ENCODE assay signal across 13 cellular contexts in genomic region chr6:37514377-37514776, GRCh38. TPM values are rescaled to one million over a fixed set of nuclear protein-coding genes. Genes with fewer than 3 reads are reported as not detected.
DNase-seq lines count a peak whose midpoint lies in the region; ATAC-seq, FAIRE-seq and TF ChIP-seq lines count a peak whose summit lies in the region.
"Had no signal": no experiment of that assay in that cellular context is flagged by ENCODE, and none has a peak within 500 bp of the region (broad histone marks: within the 10 kb centered on the region; RNA-seq: fewer than 3 reads in every experiment).

No MANE protein-coding gene starts in this region.

- no peak overlapping the region for H2AFZ ChIP-seq in SK-N-SH (ENCODE audit: low read depth)

- no peak overlapping the region for H3K9ac ChIP-seq in SK-N-SH

- H3K9me3 ChIP-seq in SK-N-SH = no peaks in the 10 kb centered on the region
- no peaks in the 10 kb centered on the region for H3K9me3 ChIP-seq in T-helper 17 cell (ENCODE audit: control insufficient read depth, low read length, poor library complexity, severe bottlenecking)

- H3K4me3 Mint-ChIP-seq in T-helper 17 cell = peak overlapping the region; percentile 91
- H3K4me3 Mint-ChIP-seq: endodermal cell had no signal

- H4K20me1 ChIP-seq in SK-N-SH (ENCODE audit: insufficient read depth) = no peaks in the 10 kb centered on the region

- H3K4me1 Mint-ChIP-seq in T-helper 17 cell = peaks cover 79% of the 10 kb centered on the region

- no peaks in the 10 kb centered on the region for H3K79me2 ChIP-seq in SK-N-SH (ENCODE audit: insufficient read depth)

- H3K9me2 ChIP-seq in SK-N-SH = no peaks in the 10 kb centered on the region

- no peaks in the 10 kb centered on the region for H3K36me3 Mint-ChIP-seq in T-helper 17 cell (ENCODE audit: low read depth)

- H3K4me2 ChIP-seq in SK-N-SH = no peak overlapping the region

- H3K27ac Mint-ChIP-seq in T-helper 17 cell = peak overlapping the region; percentile 100
- H3K27ac Mint-ChIP-seq: endodermal cell had no signal

- peak; percentile 62 for FAIRE-seq in bronchial epithelial cell (lab: Jason Lieb, UNC)
- FAIRE-seq: A204.1, TTC549 had no signal

- no peak for TF ChIP-seq EP300 in SK-N-SH (IDR thresholded peaks at IDR 0.05; ENCODE audit: borderline replicate concordance in 1 of 2, low read depth in 1 of 2, low read length in 1 of 2)

- no peak overlapping the region for H3K4me3 ChIP-seq in SK-N-SH (ENCODE audit: low read depth in 2 of 2, low read length in 1 of 2)
- H3K4me3 ChIP-seq in bronchial epithelial cell (ENCODE audit: low read depth, low read length) = no peak overlapping the region
- H3K4me3 ChIP-seq: lung had no signal

- peaks cover 5 to 54% of the 10 kb centered on the region in 2 experiments; a peak in 2 of 4 replicates for H3K4me1 ChIP-seq in SK-N-SH (ENCODE audit: control insufficient read depth in 1 of 2, insufficient read depth in 2 of 2, low read depth in 1 of 2, low read length in 1 of 2)

- H3K27ac ChIP-seq in SK-N-SH (ENCODE audit: low read depth in 2 of 2, low read length in 1 of 2) = no peak overlapping the region

- CTCF ChIA-PET in SK-N-SH (lab: Yijun Ruan, JAX) = interaction anchor here (0.8 to 1.2 kb wide), 2 partner anchors 29 to 52 kb away, joined by 3 to 5 read pairs; no protein-coding TSS in a partner anchor

- H3K36me3 ChIP-seq in SK-N-SH (replicated peaks in 1 of 2; ENCODE audit: control insufficient read depth in 1 of 2, insufficient read depth in 2 of 2, low read length in 1 of 2) (no peaks in the 10 kb centered on the region), bronchial epithelial cell (ENCODE audit: control insufficient read depth, insufficient read depth, low read length) (no peaks in the 10 kb centered on the region)

- TF ChIP-seq RAD21 in SK-N-SH (IDR thresholded peaks at IDR 0.05; ENCODE audit: low read length) = no peak

- no peaks in the 10 kb centered on the region for H3F3A ChIP-seq in SK-N-SH (replicated peaks; ENCODE audit: insufficient read depth)

- 43% methylated on average over 3 of the region's 3 CpGs for WGBS in SK-N-SH (ENCODE audit: low lambda C conversion rate)

- H3K27me3 Mint-ChIP-seq in T-helper 17 cell = no peaks in the 10 kb centered on the region

- DNase-seq in SK-N-SH = no peak
- DNase-seq in T-helper 17 cell = no peak
- peak; percentile 77 for DNase-seq in bronchial epithelial cell (ENCODE audit: low read depth)
- DNase-seq in stimulated activated CD8-positive, alpha-beta memory T cell treated with anti-CD3 and anti-CD28 coated beads, Interleukin-12 subunit alpha, Interleukin-12 subunit beta, amount 100 ng/mL, for 4 hours (ENCODE audit: low read depth) = peak; percentile 27
- DNase-seq in iPS-NIHi7 (ENCODE audit: extremely low spot score) = no peak
- DNase-seq: endodermal cell, NCI-H1694 had no signal

- H3K27me3 ChIP-seq in SK-N-SH (ENCODE audit: insufficient read depth) (no peaks in the 10 kb centered on the region), bronchial epithelial cell (ENCODE audit: control insufficient read depth, insufficient read depth, low read length) (peaks cover 4% of the 10 kb centered on the region)

- POLR2A ChIA-PET in SK-N-SH (lab: Yijun Ruan, JAX) = no interaction called here

- TF ChIP-seq CTCF in SK-N-SH (IDR thresholded peaks at IDR 0.05) (no peak), bronchial epithelial cell (IDR thresholded peaks at IDR 0.05; ENCODE audit: insufficient read depth, low read length, severe bottlenecking) (no peak)

- ATAC-seq in SK-N-SH treated with all-trans-retinoic acid at 6 μM for 48 hours (peak; percentile 26; the same call in 2 of the 3 replicates), T-helper 17 cell (peak; percentile 7), GM21360 (IDR thresholded peaks at IDR 0.05; ENCODE audit: unreplicated experiment) (no peak), HG02798 (IDR thresholded peaks at IDR 0.05; ENCODE audit: poor library complexity, unreplicated experiment) (no peak)

TF ChIP-seq in SK-N-SH treated with all-trans-retinoic acid at 6 μM for 48 hours, 23 proteins besides CTCF, POLR2A, EP300 and RAD21 (continues in another document):
- TF ChIP-seq ZC3H10 (CRISPR knock-in tag; IDR thresholded peaks at IDR 0.05) = no peak
- no peak for TF ChIP-seq OSR1 (CRISPR knock-in tag; IDR thresholded peaks at IDR 0.05)
- TF ChIP-seq TSHZ2 (CRISPR knock-in tag; IDR thresholded peaks at IDR 0.05) = no peak
- no peak for TF ChIP-seq TOX (CRISPR knock-in tag; IDR thresholded peaks at IDR 0.05; ENCODE audit: borderline replicate concordance)
- no peak for TF ChIP-seq TCF4 (CRISPR knock-in tag; IDR thresholded peaks at IDR 0.05; ENCODE audit: borderline replicate concordance)

TF ChIP-seq in SK-N-SH, 30 proteins besides CTCF, POLR2A, EP300 and RAD21:
- TF ChIP-seq SMC3 (IDR thresholded peaks at IDR 0.05; ENCODE audit: low read depth, low read length) (no peak), JUND (IDR thresholded peaks at IDR 0.05) (no peak), RXRA (IDR thresholded peaks at IDR 0.05; ENCODE audit: borderline replicate concordance, low read depth) (no peak), YY1 (IDR thresholded peaks at IDR 0.05; ENCODE audit: low read depth) (no peak), RCOR1 (IDR thresholded peaks at IDR 0.05; ENCODE audit: low read length) (no peak), PBX3 (IDR thresholded peaks at IDR 0.05) (no peak), RFX5 (IDR thresholded peaks at IDR 0.05; ENCODE audit: low read length) (no peak), IRF3 (IDR thresholded peaks at IDR 0.05; ENCODE audit: low read depth, low read length) (no peak), EZH2phosphoT487 (IDR thresholded peaks at IDR 0.05; ENCODE audit: borderline replicate concordance, low read depth) (no peak), MAX (IDR thresholded peaks at IDR 0.05; ENCODE audit: low read depth) (no peak)

RNA-seq across cellular contexts. Expression of gene CCDC167, which starts 14.7 kb away (rescaled TPM):
- polyA plus RNA-seq in SK-N-SH (2012; rRNA removed) = 49.1 and 63.2 TPM in 2 replicates
- polyA plus RNA-seq in SK-N-SH (2012; cell fraction: cytosol; rRNA removed) = 50.1 and 62.9 TPM in 2 replicates
- polyA plus RNA-seq in SK-N-SH (2012; cell fraction: nucleus; rRNA removed) = 17.7 and 37.0 TPM in 2 replicates
- total RNA-seq in T-helper 17 cell (10 to 100 TPM; 29.6 to 43.7 TPM), bronchial epithelial cell (26.0 and 29.7 TPM in 2 replicates)

Comparison
In these comparisons a context has a peak if more than half of its experiments do, and no peak if none do; other contexts are left out.
1. ATAC-seq: peak in SK-N-SH treated with all-trans-retinoic acid at 6 μM for 48 hours (single experiment) and T-helper 17 cell (single experiment); none in GM21360 (single experiment) and HG02798 (single experiment).
2. DNase-seq: peak in bronchial epithelial cell (single experiment) and stimulated activated CD8-positive, alpha-beta memory T cell treated with anti-CD3 and anti-CD28 coated beads, Interleukin-12 subunit alpha, Interleukin-12 subunit beta, amount 100 ng/mL, for 4 hours (single experiment); none in SK-N-SH (single experiment), T-helper 17 cell (0 of 3) and iPS-NIHi7 (single experiment).